ENCODE assay signal across 6 cellular contexts in the genomic region with DNA sequence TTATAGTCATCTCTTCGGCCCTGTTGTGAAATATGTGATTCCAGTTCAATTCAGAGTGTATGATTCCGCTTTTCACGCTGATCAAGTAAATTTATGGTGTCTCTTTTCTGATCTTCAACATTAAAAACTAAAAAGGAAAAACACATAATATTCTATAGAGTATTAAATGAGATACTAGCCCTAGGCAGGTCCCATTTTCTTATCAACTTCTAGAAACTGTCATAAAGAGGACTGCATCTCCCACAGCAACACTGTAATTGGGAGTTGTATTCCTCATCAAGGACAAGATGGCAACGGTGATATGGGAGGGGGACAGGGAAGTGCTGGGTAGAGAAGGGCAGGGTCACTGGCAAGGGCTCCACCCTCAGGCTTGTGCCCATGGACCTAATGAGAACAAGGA.
"Had no signal": no experiment of that assay in that cellular context is flagged by ENCODE, and none has a peak within 500 bp of the region (broad histone marks: within the 10 kb centered on the region; RNA-seq: fewer than 3 reads in every experiment).

No MANE protein-coding gene starts in this region.

- H3K27ac Mint-ChIP-seq: GM23338, H9, HFFc6 had no signal

- H3K4me3 Mint-ChIP-seq: GM23338, H9, HFFc6, IgD-negative memory B cell had no signal

- H3K27ac ChIP-seq: HL-60 had no signal

- DNase-seq: H9, HCEC 1CT, HFFc6 had no signal

- H3K4me3 ChIP-seq: GM23338 had no signal

- H3K27me3 Mint-ChIP-seq: IgD-negative memory B cell had no signal

- H3K9me3 Mint-ChIP-seq: GM23338, H9, HFFc6 had no signal

- H3K4me1 Mint-ChIP-seq: IgD-negative memory B cell had no signal
